Comparison of ENCODE assay signal across 22 cellular contexts in genomic region chr7:85065306-85065705, GRCh38.
DNase-seq lines count a peak whose midpoint lies in the region; ATAC-seq, FAIRE-seq and TF ChIP-seq lines count a peak whose summit lies in the region.
"Had no signal": no experiment of that assay in that cellular context is flagged by ENCODE, and none has a peak within 500 bp of the region (broad histone marks: within the 10 kb centered on the region; RNA-seq: fewer than 3 reads in every experiment).

No MANE protein-coding gene starts in this region.

- CTCF ChIA-PET in A673 (lab: Charles Lee), result no interaction called here

- H3K9me3 ChIP-seq in A673 (ENCODE audit: low read depth, low read length, poor library complexity, severe bottlenecking), result no peaks in the 10 kb centered on the region
- no peaks in the 10 kb centered on the region for H3K9me3 ChIP-seq in neural progenitor cell (ENCODE audit: low read depth)
- H3K9me3 ChIP-seq: left lung, SK-N-SH had no signal

- no peak overlapping the region for H3K9ac ChIP-seq in neural progenitor cell
- H3K9ac ChIP-seq: SK-N-SH had no signal

- no peaks in the 10 kb centered on the region for H4K20me1 ChIP-seq in neural progenitor cell (ENCODE audit: low read depth)

- H3K36me3 Mint-ChIP-seq in neural progenitor cell (peaks cover 3% of the 10 kb centered on the region), HFFc6 (ENCODE audit: low read depth) (no peaks in the 10 kb centered on the region)
- H3K36me3 Mint-ChIP-seq: activated naive CD4-positive, alpha-beta T cell treated with anti-CD3 and anti-CD28 coated beads, Interleukin-2, amount 50 U/mL, for 24 hours had no signal

- intact Hi-C loops in A673 (cut with micrococcal nuclease; ENCODE audit: unreplicated experiment), result no loop called here

- no peaks in the 10 kb centered on the region for H3K27me3 ChIP-seq in A673 (replicated peaks; ENCODE audit: insufficient read depth, low read depth, low read length, poor library complexity)
- no peaks in the 10 kb centered on the region for H3K27me3 ChIP-seq in neural progenitor cell
- H3K27me3 ChIP-seq: left lung had no signal

- H3K36me3 ChIP-seq in A673 (ENCODE audit: insufficient read depth, low read length, poor library complexity, severe bottlenecking) (no peaks in the 10 kb centered on the region), neural progenitor cell (no peaks in the 10 kb centered on the region)
- H3K36me3 ChIP-seq: left lung had no signal

- H3F3A ChIP-seq in neural progenitor cell (ENCODE audit: low read depth), result no peaks in the 10 kb centered on the region

- TF ChIP-seq CTCF in A673 (conservative IDR thresholded peaks at IDR 0.05; ENCODE audit: low read depth, low read length) (no peak), fibroblast of the aortic adventitia (IDR thresholded peaks at IDR 0.05; ENCODE audit: insufficient read depth, low read length) (no peak), neural progenitor cell (IDR thresholded peaks at IDR 0.05) (no peak), HFFc6 (IDR thresholded peaks at IDR 0.05) (no peak)

- H3K27ac Mint-ChIP-seq in neural progenitor cell (peak overlapping the region; percentile 74), HFFc6 (no peak overlapping the region)
- H3K27ac Mint-ChIP-seq: activated CD8-positive, alpha-beta T cell treated with anti-CD3 and anti-CD28 coated beads, Interleukin-2, amount 10 ng/mL, durations not matched to agents 7 days and 5 days; activated naive CD4-positive, alpha-beta T cell treated with anti-CD3 and anti-CD28 coated beads, Interleukin-2, amount 50 U/mL, for 24 hours; GM23338 had no signal

- no peak for ATAC-seq in GM18870 (IDR thresholded peaks at IDR 0.05; ENCODE audit: unreplicated experiment)
- ATAC-seq: activated CD8-positive, alpha-beta T cell treated with anti-CD3 and anti-CD28 coated beads, Interleukin-2, amount 10 ng/mL, durations not matched to agents 7 days and 5 days; activated T-cell treated with anti-CD3 and anti-CD28 coated beads, Interleukin-2, amount 50 U/mL, for 4 hours; GM23338; left lung had no signal

- POLR2A ChIA-PET in A673 (lab: Charles Lee; ENCODE audit: low non-redundant PET), result no interaction called here

- no peak overlapping the region for H2AFZ ChIP-seq in neural progenitor cell (replicated peaks)

- H3K4me3 Mint-ChIP-seq in neural progenitor cell, result no peak overlapping the region
- no peak overlapping the region for H3K4me3 Mint-ChIP-seq in HFFc6
- H3K4me3 Mint-ChIP-seq: activated CD8-positive, alpha-beta T cell treated with anti-CD3 and anti-CD28 coated beads, Interleukin-2, amount 10 ng/mL, durations not matched to agents 7 days and 5 days; activated naive CD4-positive, alpha-beta T cell treated with anti-CD3 and anti-CD28 coated beads, Interleukin-2, amount 50 U/mL, for 24 hours; activated T-cell treated with anti-CD3 and anti-CD28 coated beads, Interleukin-2, amount 50 U/mL, for 4 hours; GM23338 had no signal

- H3K9me3 Mint-ChIP-seq in neural progenitor cell (no peaks in the 10 kb centered on the region), HFFc6 (no peaks in the 10 kb centered on the region)
- H3K9me3 Mint-ChIP-seq: activated naive CD4-positive, alpha-beta T cell treated with anti-CD3 and anti-CD28 coated beads, Interleukin-2, amount 50 U/mL, for 24 hours; GM23338 had no signal

- no peak overlapping the region for H3K4me3 ChIP-seq in A673 (ENCODE audit: low read depth, low read length, poor library complexity, severe bottlenecking)
- no peak overlapping the region for H3K4me3 ChIP-seq in fibroblast of the aortic adventitia (ENCODE audit: low read depth, low read length)
- H3K4me3 ChIP-seq in neural progenitor cell, result no peak overlapping the region
- H3K4me3 ChIP-seq: GM23338, left lung had no signal

- H3K27me3 Mint-ChIP-seq in neural progenitor cell (ENCODE audit: insufficient read depth, low read depth), result peaks cover 2% of the 10 kb centered on the region
- H3K27me3 Mint-ChIP-seq in HFFc6 (ENCODE audit: insufficient read depth), result no peaks in the 10 kb centered on the region; the same call in 1 of the 2 replicates
- H3K27me3 Mint-ChIP-seq: activated naive CD4-positive, alpha-beta T cell treated with anti-CD3 and anti-CD28 coated beads, Interleukin-2, amount 50 U/mL, for 24 hours had no signal

- H3K27ac ChIP-seq in A673 (ENCODE audit: low read depth, low read length, poor library complexity, severe bottlenecking) (peak overlapping the region; percentile 76), neural progenitor cell (no peak overlapping the region)
- H3K27ac ChIP-seq: C4-2B, left lung had no signal

- H3K4me1 ChIP-seq in A673 (ENCODE audit: insufficient read depth, low read length, poor library complexity, severe bottlenecking) (peaks cover 55% of the 10 kb centered on the region), neural progenitor cell (peaks cover 8% of the 10 kb centered on the region)
- H3K4me1 ChIP-seq: left lung had no signal

- FAIRE-seq in GM19239 (lab: Jason Lieb, UNC) (no peak), GM12892 (lab: Jason Lieb, UNC) (no peak)
- FAIRE-seq: A204.1 had no signal

- H3K4me1 Mint-ChIP-seq in neural progenitor cell (peaks cover 34% of the 10 kb centered on the region), HFFc6 (ENCODE audit: low read depth) (peaks cover 28% of the 10 kb centered on the region)
- H3K4me1 Mint-ChIP-seq: activated naive CD4-positive, alpha-beta T cell treated with anti-CD3 and anti-CD28 coated beads, Interleukin-2, amount 50 U/mL, for 24 hours had no signal

- H3K4me2 ChIP-seq in neural progenitor cell, result no peak overlapping the region
- H3K4me2 ChIP-seq: GM23338, SK-N-SH had no signal

- DNase-seq in A673 (ENCODE audit: low spot score) (no peak), NCI-H460 (ENCODE audit: extremely low read depth, low read depth) (peak; percentile 11), fibroblast of the aortic adventitia (ENCODE audit: low read depth) (peak; percentile 89), neural progenitor cell (ENCODE audit: low spot score) (no peak), GM19239 (ENCODE audit: insufficient read length, low spot score) (no peak), GM12892 (ENCODE audit: insufficient read length) (no peak), HFFc6 (no peak)
- DNase-seq: activated CD8-positive, alpha-beta T cell treated with anti-CD3 and anti-CD28 coated beads, Interleukin-2, amount 10 ng/mL, durations not matched to agents 7 days and 5 days; activated T-cell treated with anti-CD3 and anti-CD28 coated beads, Interleukin-2, amount 50 U/mL, for 4 hours; caudate nucleus; effector memory CD4-positive, alpha-beta T cell; left lung; NCI-H1417 treated with DMSO at 0.1 percent for 48 hours; NCI-H82; posterior cingulate gyrus; SK-N-SH; T-helper 9 cell had no signal

- no TSS peak for BruUV-seq in A673 (replicated peaks; lab: Mats Ljungman, UMichigan)

- no peak for TF ChIP-seq POLR2A in GM12892 (IDR thresholded peaks at IDR 0.05; ENCODE audit: low read depth, low read length)

- H3K79me2 ChIP-seq in neural progenitor cell (ENCODE audit: low read depth), result no peaks in the 10 kb centered on the region

Comparison
In these comparisons a context has a peak if more than half of its experiments do, and no peak if none do; other contexts are left out.
1. DNase-seq: peak in NCI-H460 (single experiment) and fibroblast of the aortic adventitia (single experiment); none in A673 (single experiment), neural progenitor cell (single experiment), GM19239 (single experiment), GM12892 (single experiment) and HFFc6 (single experiment).